1 cellular context compared by ENCODE assay signal in genomic region chr16:47424846-47425245, GRCh38.
TF ChIP-seq lines count a peak whose summit lies in the region.

No MANE protein-coding gene starts in this region.

TF ChIP-seq in H1, 55 proteins besides CTCF, POLR2A, EP300 and RAD21:
- no peak for TF ChIP-seq SUZ12 (IDR thresholded peaks at IDR 0.05; ENCODE audit: low read length)
- no peak for TF ChIP-seq KDM5A (IDR thresholded peaks at IDR 0.05; ENCODE audit: low read length)
- no peak for TF ChIP-seq TAF7 (optimal IDR thresholded peaks at IDR 0.05; ENCODE audit: borderline replicate concordance, low read depth, low read length)
- TF ChIP-seq EGR1 (IDR thresholded peaks at IDR 0.05; ENCODE audit: borderline replicate concordance, low read depth, low read length) = no peak
- TF ChIP-seq ATF2 (IDR thresholded peaks at IDR 0.05; ENCODE audit: low read length) = no peak
